ENCODE assay signal across 13 cellular contexts in genomic region chr1:30762152-30762930, GRCh38. TPM values are rescaled to one million over a fixed set of nuclear protein-coding genes. Genes with fewer than 3 reads are reported as not detected.
DNase-seq lines count a peak whose midpoint lies in the region; ATAC-seq, FAIRE-seq and TF ChIP-seq lines count a peak whose summit lies in the region.
"Had no signal": no experiment of that assay in that cellular context is flagged by ENCODE, and none has a peak within 500 bp of the region (broad histone marks: within the 10 kb centered on the region; RNA-seq: fewer than 3 reads in every experiment).

No MANE protein-coding gene starts in this region.

- CTCF ChIA-PET in activated CD8-positive, alpha-beta T cell treated with anti-CD3 and anti-CD28 coated beads, Interleukin-2, amount 10 ng/mL, durations not matched to agents 7 days and 5 days (lab: Charles Lee), result interaction anchor here (1.2 to 17.9 kb wide), 8 partner anchors 10 to 167 kb away, joined by 3 to 242 read pairs (median 20); partner anchors contain the start of gene MATN1

- no peak overlapping the region for H3K4me3 Mint-ChIP-seq in activated CD8-positive, alpha-beta T cell treated with anti-CD3 and anti-CD28 coated beads, Interleukin-2, amount 10 ng/mL, durations not matched to agents 7 days and 5 days

- POLR2A ChIA-PET in activated CD8-positive, alpha-beta T cell treated with anti-CD3 and anti-CD28 coated beads, Interleukin-2, amount 10 ng/mL, durations not matched to agents 7 days and 5 days (lab: Charles Lee), result interaction anchor here (14.0 kb wide), 1 partner anchor 14 kb away, joined by 290 read pairs; no protein-coding TSS in a partner anchor

- intact Hi-C loops in colonic mucosa (cut with DNase I), result no loop called here

- H3K4me2 ChIP-seq in BLaER1, result peak overlapping the region; percentile 98
- no peak overlapping the region for H3K4me2 ChIP-seq in mesendoderm (ENCODE audit: low read length)

- H4K5ac ChIP-seq in mesendoderm (ENCODE audit: low read length), result no peak overlapping the region

- no peak for DNase-seq in GM12891 (ENCODE audit: insufficient read length, low spot score)
- DNase-seq in activated CD8-positive, alpha-beta T cell treated with anti-CD3 and anti-CD28 coated beads, Interleukin-2, amount 10 ng/mL, durations not matched to agents 7 days and 5 days, result no peak
- peak; percentile 47 for DNase-seq in mesendoderm
- no peak for DNase-seq in colonic mucosa
- no peak for DNase-seq in SK-N-DZ (ENCODE audit: low spot score)
- no peak for DNase-seq in NCI-H510A (lab: John Stamatoyannopoulos, UW)
- DNase-seq: activated CD8-positive, alpha-beta memory T cell treated with anti-CD3 and anti-CD28 coated beads, Interleukin-2, amount 50 U/mL, for 4 hours; heart right ventricle; NCI-H2227 treated with DMSO at 0.1 percent for 48 hours; stimulated activated CD8-positive, alpha-beta memory T cell treated with anti-CD3 and anti-CD28 coated beads, Interleukin-4, amount 100 ng/mL, for 48 hours had no signal

- H3K4me1 ChIP-seq in BLaER1 (peaks cover 82% of the 10 kb centered on the region), mesendoderm (ENCODE audit: control insufficient read depth, low read depth, low read length) (no peaks in the 10 kb centered on the region), colonic mucosa (no peaks in the 10 kb centered on the region)

- H3K23ac ChIP-seq in mesendoderm (ENCODE audit: low read length), result no peak overlapping the region

- ATAC-seq in activated CD8-positive, alpha-beta T cell treated with anti-CD3 and anti-CD28 coated beads, Interleukin-2, amount 10 ng/mL, durations not matched to agents 7 days and 5 days, result no peak
- no peak for ATAC-seq in GM19452 (IDR thresholded peaks at IDR 0.05; ENCODE audit: unreplicated experiment)
- ATAC-seq: left lung had no signal

- H3K27ac ChIP-seq in BLaER1 (peak overlapping the region; percentile 98), mesendoderm (ENCODE audit: low read depth, low read length) (no peak overlapping the region), colonic mucosa (no peak overlapping the region)
- H3K27ac ChIP-seq: left lung had no signal

- peak overlapping the region; percentile 70 for H3K27ac Mint-ChIP-seq in activated CD8-positive, alpha-beta T cell treated with anti-CD3 and anti-CD28 coated beads, Interleukin-2, amount 10 ng/mL, durations not matched to agents 7 days and 5 days

- no peaks in the 10 kb centered on the region for H3K79me1 ChIP-seq in mesendoderm (ENCODE audit: low read length)

- TF ChIP-seq POLR2A in GM12891 (IDR thresholded peaks at IDR 0.05; ENCODE audit: low read depth, low read length), result no peak

- no peak overlapping the region for H2BK5ac ChIP-seq in mesendoderm (ENCODE audit: low read length)

- H3K4ac ChIP-seq in mesendoderm (ENCODE audit: low read depth, low read length), result no peak overlapping the region

- H3K36me3 ChIP-seq in BLaER1 (no peaks in the 10 kb centered on the region), mesendoderm (ENCODE audit: control insufficient read depth, insufficient read depth, low read length) (no peaks in the 10 kb centered on the region), colonic mucosa (no peaks in the 10 kb centered on the region)
- H3K36me3 ChIP-seq: heart right ventricle, left lung had no signal

- H2AK5ac ChIP-seq in mesendoderm (ENCODE audit: low read length), result no peak overlapping the region

- H3K79me2 ChIP-seq in mesendoderm (ENCODE audit: control insufficient read depth, insufficient read depth, low read length), result no peaks in the 10 kb centered on the region

- H3K9me3 Mint-ChIP-seq in activated CD8-positive, alpha-beta T cell treated with anti-CD3 and anti-CD28 coated beads, Interleukin-2, amount 10 ng/mL, durations not matched to agents 7 days and 5 days (ENCODE audit: insufficient read depth), result no peaks in the 10 kb centered on the region

- H4K8ac ChIP-seq in mesendoderm (ENCODE audit: low read depth, low read length), result no peak overlapping the region

- H3K4me3 ChIP-seq in BLaER1, result peak overlapping the region; percentile 93
- H3K4me3 ChIP-seq in mesendoderm (ENCODE audit: low read length), result no peak overlapping the region
- no peak overlapping the region for H3K4me3 ChIP-seq in colonic mucosa
- H3K4me3 ChIP-seq: heart right ventricle, left lung had no signal

- H3K9ac ChIP-seq in BLaER1 (peak overlapping the region; percentile 98), mesendoderm (ENCODE audit: low read length) (no peak overlapping the region), colonic mucosa (ENCODE audit: low read depth in 2 of 2, low read length in 2 of 2) (no peak overlapping the region)

- no peaks in the 10 kb centered on the region for H3K27me3 Mint-ChIP-seq in activated CD8-positive, alpha-beta T cell treated with anti-CD3 and anti-CD28 coated beads, Interleukin-2, amount 10 ng/mL, durations not matched to agents 7 days and 5 days (ENCODE audit: low read depth)

- no peak overlapping the region for H2BK120ac ChIP-seq in mesendoderm (ENCODE audit: low read depth, low read length)

- H3K4me1 Mint-ChIP-seq in activated CD8-positive, alpha-beta T cell treated with anti-CD3 and anti-CD28 coated beads, Interleukin-2, amount 10 ng/mL, durations not matched to agents 7 days and 5 days (ENCODE audit: low read depth), result peaks cover 90% of the 10 kb centered on the region

- H3K56ac ChIP-seq in mesendoderm (ENCODE audit: low read length), result peak overlapping the region; percentile 64

- H4K20me1 ChIP-seq in BLaER1, result peaks cover under 1% of the 10 kb centered on the region; the same call in 1 of the 2 replicates

- TF ChIP-seq CTCF in colonic mucosa (IDR thresholded peaks at IDR 0.05), result no peak

- no CpG with 5 or more reads among the region's 6 CpGs for WGBS in mesendoderm (ENCODE audit: extremely low coverage, insufficient coverage, low lambda C conversion rate)

- H3K27me3 ChIP-seq in BLaER1, result no peaks in the 10 kb centered on the region
- H3K27me3 ChIP-seq in mesendoderm (ENCODE audit: insufficient read depth, low read length, poor library complexity), result no peaks in the 10 kb centered on the region
- H3K27me3 ChIP-seq in colonic mucosa, result no peaks in the 10 kb centered on the region
- H3K27me3 ChIP-seq: left lung had no signal

- no peak overlapping the region for H3K18ac ChIP-seq in mesendoderm (ENCODE audit: low read length)

- H2BK15ac ChIP-seq in mesendoderm (replicated peaks; ENCODE audit: low read depth), result no peak overlapping the region

- peak; percentile 69 for FAIRE-seq in GM12891 (lab: Jason Lieb, UNC)

- H3K36me3 Mint-ChIP-seq in activated CD8-positive, alpha-beta T cell treated with anti-CD3 and anti-CD28 coated beads, Interleukin-2, amount 10 ng/mL, durations not matched to agents 7 days and 5 days (ENCODE audit: low read depth), result peaks cover under 1% of the 10 kb centered on the region

- H3K9me3 ChIP-seq in BLaER1, result no peaks in the 10 kb centered on the region
- no peaks in the 10 kb centered on the region for H3K9me3 ChIP-seq in colonic mucosa
- H3K9me3 ChIP-seq: heart right ventricle, left lung had no signal

TF ChIP-seq in GM12891, 5 proteins besides CTCF, POLR2A, EP300 and RAD21:
- TF ChIP-seq POU2F2 (IDR thresholded peaks at IDR 0.05; ENCODE audit: low read depth, low read length), result no peak
- no peak for TF ChIP-seq POLR2AphosphoS5 (IDR thresholded peaks at IDR 0.05; ENCODE audit: low read depth, low read length)
- no peak for TF ChIP-seq SPI1 (IDR thresholded peaks at IDR 0.05; ENCODE audit: low read depth, low read length)
- no peak; the same call in 1 of the 2 replicates for TF ChIP-seq TAF1 (IDR thresholded peaks at IDR 0.05; ENCODE audit: low read depth, low read length)
- no peak for TF ChIP-seq PAX5 (IDR thresholded peaks at IDR 0.05; ENCODE audit: insufficient read depth, low read length, severe bottlenecking)

RNA-seq across cellular contexts. Expression of gene LAPTM5, which starts 4.8 kb away (rescaled TPM):
- 479 TPM for polyA plus RNA-seq in GM12891 (2012; ENCODE audit: low read depth, missing spikeins)
- total RNA-seq in activated CD8-positive, alpha-beta T cell treated with anti-CD3 and anti-CD28 coated beads, Interleukin-2, amount 10 ng/mL, durations not matched to agents 7 days and 5 days, result 100 to 1,000 TPM; 407 to 413 TPM
- polyA plus RNA-seq in mesendoderm (2013, experiment 1 of 2), result 0.70 TPM
- polyA plus RNA-seq in mesendoderm (2013, experiment 2 of 2), result 0.64 TPM
- 10 to 100 TPM; 15.8 to 41.0 TPM for total RNA-seq in colonic mucosa
- polyA plus RNA-seq in SK-N-DZ (2014; cell fraction: cytosol; rRNA removed), result not detected in 2 replicates
- polyA plus RNA-seq in SK-N-DZ (2014; cell fraction: nucleus; rRNA removed), result not detected in 2 replicates

RNA-seq across cellular contexts. Expression of gene MATN1, which starts 39.0 kb away (rescaled TPM):
- polyA plus RNA-seq in GM12891 (2012; ENCODE audit: low read depth, missing spikeins), result 0.65 TPM
- total RNA-seq in activated CD8-positive, alpha-beta T cell treated with anti-CD3 and anti-CD28 coated beads, Interleukin-2, amount 10 ng/mL, durations not matched to agents 7 days and 5 days, result not detected
- polyA plus RNA-seq in mesendoderm (2013, experiment 1 of 2), result 0.07 TPM
- polyA plus RNA-seq in mesendoderm (2013, experiment 2 of 2), result 0.08 TPM
- total RNA-seq in colonic mucosa, result not detected
- polyA plus RNA-seq in SK-N-DZ (2014; cell fraction: cytosol; rRNA removed), result not detected in 2 replicates
- 1.6 TPM in 1 of 2 replicates, not detected in the other for polyA plus RNA-seq in SK-N-DZ (2014; cell fraction: nucleus; rRNA removed)
- total RNA-seq: heart right ventricle had no signal
- polyA plus RNA-seq: heart right ventricle had no signal

Comparison
In these comparisons a context has a peak if more than half of its experiments do, and no peak if none do; other contexts are left out.
1. RNA of gene LAPTM5, which starts 4.8 kb away (total RNA-seq): 407 to 413 TPM in activated CD8-positive, alpha-beta T cell treated with anti-CD3 and anti-CD28 coated beads, Interleukin-2, amount 10 ng/mL, durations not matched to agents 7 days and 5 days; 15.8 to 41.0 TPM in colonic mucosa; every median in the first group is over 4 times any median in the second.